In the genomic region with DNA sequence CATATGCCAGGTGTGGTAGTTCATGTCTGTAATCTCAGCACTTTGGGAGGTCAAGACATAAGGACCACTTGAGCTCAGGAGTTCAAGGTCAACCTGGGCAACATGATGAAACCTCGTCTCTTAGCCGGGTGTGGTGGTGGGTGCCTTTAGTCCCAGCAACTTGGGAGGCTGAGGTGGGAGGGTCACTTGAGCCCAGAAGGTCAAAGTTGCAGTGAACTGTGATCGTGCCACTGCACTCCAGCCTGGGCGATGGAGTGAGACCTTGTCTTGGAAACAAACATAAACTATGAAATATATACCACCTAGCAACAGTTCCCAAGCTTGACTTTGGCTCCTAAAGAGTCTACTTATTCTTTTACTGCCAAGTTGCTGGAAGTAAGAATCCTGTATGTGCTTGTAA, we compare ENCODE assay signal across 20 cellular contexts.
"Had no signal": no experiment of that assay in that cellular context is flagged by ENCODE, and none has a peak within 500 bp of the region (broad histone marks: within the 10 kb centered on the region; RNA-seq: fewer than 3 reads in every experiment).

No MANE protein-coding gene starts in this region.

- H3K36me3 ChIP-seq: cardiac muscle cell, prostate gland had no signal

- H3K9me3 Mint-ChIP-seq: activated CD4-positive, alpha-beta memory T cell treated with anti-CD3 and anti-CD28 coated beads for 36 hours; activated T-helper 17 cell treated with anti-CD3 and anti-CD28 coated beads, Interleukin-2, amount 50 U/mL, for 72 hours; neural crest cell; WTC11 had no signal

- H3K27ac Mint-ChIP-seq: activated CD4-positive, alpha-beta memory T cell treated with anti-CD3 and anti-CD28 coated beads for 36 hours; activated CD4-positive, alpha-beta T cell treated with anti-CD3 and anti-CD28 coated beads for 36 hours; activated naive CD8-positive, alpha-beta T cell treated with anti-CD3 and anti-CD28 coated beads, Interleukin-2, amount 10 ng/mL, durations not matched to agents 7 days and 5 days; T-helper 2 cell treated with Interferon-gamma antibody and Interleukin-4, amounts not matched to agents 5 μg/mL and 100 μg/mL, for 36 hours; WTC11 had no signal

- H3K27me3 ChIP-seq: cardiac muscle cell, dorsolateral prefrontal cortex, hepatocyte, left lung, sigmoid colon, tibial artery had no signal

- H3K4me1 Mint-ChIP-seq: neural crest cell had no signal

- DNase-seq: activated CD4-positive, alpha-beta memory T cell treated with anti-CD3 and anti-CD28 coated beads for 36 hours; activated CD4-positive, alpha-beta T cell treated with anti-CD3 and anti-CD28 coated beads for 36 hours; activated naive CD4-positive, alpha-beta T cell treated with Interleukin-2 at 50 U/mL for 16 hours; activated naive CD8-positive, alpha-beta T cell treated with anti-CD3 and anti-CD28 coated beads, Interleukin-2, amount 10 ng/mL, durations not matched to agents 7 days and 5 days; activated T-cell treated with anti-CD3 and anti-CD28 coated beads for 4 hours; amygdala; dorsolateral prefrontal cortex; left lung; naive B cell; sigmoid colon; stimulated activated naive CD4-positive, alpha-beta T cell; tibial artery had no signal

- H3K27ac ChIP-seq: cardiac muscle cell, left lung, prostate gland, tibial artery had no signal

- H3K4me1 ChIP-seq: prostate gland had no signal

- H3K4me3 Mint-ChIP-seq: activated CD4-positive, alpha-beta memory T cell treated with anti-CD3 and anti-CD28 coated beads for 36 hours; activated CD4-positive, alpha-beta T cell treated with anti-CD3 and anti-CD28 coated beads for 36 hours; activated naive CD8-positive, alpha-beta T cell treated with anti-CD3 and anti-CD28 coated beads, Interleukin-2, amount 10 ng/mL, durations not matched to agents 7 days and 5 days; memory B cell; naive B cell; neural crest cell; T-helper 2 cell treated with Interferon-gamma antibody and Interleukin-4, amounts not matched to agents 5 μg/mL and 100 μg/mL, for 36 hours had no signal

- H3K27me3 Mint-ChIP-seq: activated CD4-positive, alpha-beta memory T cell treated with anti-CD3 and anti-CD28 coated beads for 36 hours; activated CD4-positive, alpha-beta T cell treated with anti-CD3 and anti-CD28 coated beads for 36 hours; activated naive CD8-positive, alpha-beta T cell treated with anti-CD3 and anti-CD28 coated beads, Interleukin-2, amount 10 ng/mL, durations not matched to agents 7 days and 5 days; activated T-helper 17 cell treated with anti-CD3 and anti-CD28 coated beads, Interleukin-2, amount 50 U/mL, for 72 hours; memory B cell; naive B cell had no signal

- H3K9me3 ChIP-seq: left lung, prostate gland, sigmoid colon, tibial artery had no signal

- H3K4me3 ChIP-seq: cardiac muscle cell, dorsolateral prefrontal cortex, hepatocyte, left lung, prostate gland, sigmoid colon, tibial artery had no signal
